In genomic region chr14:104094709-104095425, GRCh38 we compare ENCODE assay signal across 8 cellular contexts. TPM values are rescaled to one million over a fixed set of nuclear protein-coding genes. Genes with fewer than 3 reads are reported as not detected.
DNase-seq lines count a peak whose midpoint lies in the region; ATAC-seq and TF ChIP-seq lines count a peak whose summit lies in the region.

No MANE protein-coding gene starts in this region.

- H3K79me2 ChIP-seq in SK-N-SH (ENCODE audit: insufficient read depth) = no peaks in the 10 kb centered on the region

- peaks cover 5 to 6% (median 5%) of the 10 kb centered on the region in 3 donors for H3K4me1 Mint-ChIP-seq in CD8-positive, alpha-beta memory T cell

- TF ChIP-seq RAD21 in SK-N-SH (IDR thresholded peaks at IDR 0.05; ENCODE audit: low read length) = peak; percentile 69

- H3K9ac ChIP-seq in SK-N-SH = no peak overlapping the region

- H3K4me3 ChIP-seq in CD8-positive, alpha-beta memory T cell (ENCODE audit: low read length) = no peak overlapping the region
- H3K4me3 ChIP-seq in SK-N-SH (ENCODE audit: low read depth in 2 of 2, low read length in 1 of 2) = no peak overlapping the region; a peak in 1 of 4 replicates
- no peak overlapping the region for H3K4me3 ChIP-seq in heart right ventricle
- H3K4me3 ChIP-seq in gastrocnemius medialis = no peak overlapping the region

- ATAC-seq in activated naive CD4-positive, alpha-beta T cell treated with anti-CD3 and anti-CD28 coated beads, Interleukin-2, amount 50 U/mL, for 72 hours = peak; percentile 80 to 82
- ATAC-seq in heart right ventricle = peak; percentile 31 to 67 (median 60)
- no peak for ATAC-seq in gastrocnemius medialis
- no peak for ATAC-seq in HG03432 (IDR thresholded peaks at IDR 0.05; ENCODE audit: unreplicated experiment)

- no peak overlapping the region for H3K27ac Mint-ChIP-seq in CD8-positive, alpha-beta memory T cell
- no peak overlapping the region for H3K27ac Mint-ChIP-seq in activated naive CD4-positive, alpha-beta T cell treated with anti-CD3 and anti-CD28 coated beads, Interleukin-2, amount 50 U/mL, for 72 hours

- TF ChIP-seq CTCF in SK-N-SH (IDR thresholded peaks at IDR 0.05) (peak; percentile 82), heart right ventricle (IDR thresholded peaks at IDR 0.05) (peak; percentile 81 to 93 (median 89)), gastrocnemius medialis (IDR thresholded peaks at IDR 0.05 in 4 of 5, conservative IDR thresholded peaks at IDR 0.05 in 1 of 5) (peak; percentile 62 to 77 (median 77))

- no peaks in the 10 kb centered on the region for H3F3A ChIP-seq in SK-N-SH (replicated peaks; ENCODE audit: insufficient read depth)

- H3K9me2 ChIP-seq in SK-N-SH = no peaks in the 10 kb centered on the region

- H4K20me1 ChIP-seq in SK-N-SH (ENCODE audit: insufficient read depth) = no peaks in the 10 kb centered on the region

- in situ Hi-C loops in gastrocnemius medialis (cut with MboI; ENCODE audit: low sequenced_read_pairs in 4 of 4) = no loop called here

- H3K4me2 ChIP-seq in SK-N-SH = no peak overlapping the region

- peak; percentile 47 to 73 (median 61) for DNase-seq in CD8-positive, alpha-beta memory T cell
- DNase-seq in HUDEP-2 (lab: John Stamatoyannopoulos, UW; ENCODE audit: unreplicated experiment in 76 of 76) (peak in 59 of 76 experiments; percentile 5 to 79 (median 56)), SK-N-SH (peak; percentile 92), heart right ventricle (peak; percentile 47 to 63), gastrocnemius medialis (no peak), mesenteric fat pad (ENCODE audit: low spot score) (no peak)
- DNase-seq in activated naive CD4-positive, alpha-beta T cell treated with anti-CD3 and anti-CD28 coated beads, Interleukin-2, amount 50 U/mL, for 72 hours (ENCODE audit: low spot score in 2 of 2) = peak; percentile 66 to 89

- peaks cover 0 to 8% of the 10 kb centered on the region in 2 donors for H3K27me3 Mint-ChIP-seq in CD8-positive, alpha-beta memory T cell

- H2AFZ ChIP-seq in SK-N-SH (ENCODE audit: low read depth) = no peak overlapping the region

- WGBS in SK-N-SH (ENCODE audit: low lambda C conversion rate) = 27% methylated on average over 17 of the region's 35 CpGs
- 46 to 55% methylated on average over 35 of the region's 35 CpGs for WGBS in heart right ventricle, 2 donors

- no peaks in the 10 kb centered on the region for H3K36me3 ChIP-seq in CD8-positive, alpha-beta memory T cell (ENCODE audit: insufficient read depth, low read length)
- H3K36me3 ChIP-seq in SK-N-SH (replicated peaks in 1 of 2; ENCODE audit: control insufficient read depth in 1 of 2, insufficient read depth in 2 of 2, low read length in 1 of 2) (no peaks in the 10 kb centered on the region), heart right ventricle (no peaks in the 10 kb centered on the region), gastrocnemius medialis (no peaks in the 10 kb centered on the region)

- intact Hi-C loops in heart right ventricle (cut with DNase I) (loop anchor here in 5 of 10 donors (5.0 to 10.0 kb wide), 4 partner anchors 467 to 542 kb away; no protein-coding TSS in a partner anchor), gastrocnemius medialis (cut with DNase I; ENCODE audit: low total_unique reads) (no loop called here)

- no peak for TF ChIP-seq EP300 in SK-N-SH (IDR thresholded peaks at IDR 0.05; ENCODE audit: borderline replicate concordance in 1 of 2, low read depth in 1 of 2, low read length in 1 of 2)

- no peaks in the 10 kb centered on the region for H3K36me3 Mint-ChIP-seq in CD8-positive, alpha-beta memory T cell
- H3K36me3 Mint-ChIP-seq in activated naive CD4-positive, alpha-beta T cell treated with anti-CD3 and anti-CD28 coated beads, Interleukin-2, amount 50 U/mL, for 72 hours = no peaks in the 10 kb centered on the region

- H3K9me3 ChIP-seq in CD8-positive, alpha-beta memory T cell (ENCODE audit: low read length) = no peaks in the 10 kb centered on the region
- H3K9me3 ChIP-seq in SK-N-SH (no peaks in the 10 kb centered on the region), heart right ventricle (no peaks in the 10 kb centered on the region), gastrocnemius medialis (no peaks in the 10 kb centered on the region)

- no peak overlapping the region for H3K27ac ChIP-seq in CD8-positive, alpha-beta memory T cell (ENCODE audit: low read depth, low read length)
- no peak overlapping the region; a peak in 1 of 4 replicates for H3K27ac ChIP-seq in SK-N-SH (ENCODE audit: low read depth in 2 of 2, low read length in 1 of 2)
- H3K27ac ChIP-seq in heart right ventricle = no peak overlapping the region
- H3K27ac ChIP-seq in gastrocnemius medialis = no peak overlapping the region

- no peaks in the 10 kb centered on the region for H3K4me1 ChIP-seq in CD8-positive, alpha-beta memory T cell (ENCODE audit: insufficient read depth, low read length)
- H3K4me1 ChIP-seq in SK-N-SH (ENCODE audit: control insufficient read depth in 1 of 2, insufficient read depth in 2 of 2, low read depth in 1 of 2, low read length in 1 of 2) (peaks cover 0 to 13% of the 10 kb centered on the region in 2 experiments; a peak in 1 of 4 replicates), heart right ventricle (peaks cover 0 to 6% (median 0%) of the 10 kb centered on the region in 9 donors), gastrocnemius medialis (no peaks in the 10 kb centered on the region)

- POLR2A ChIA-PET in CD8-positive, alpha-beta memory T cell (lab: Charles Lee) = no interaction called here
- POLR2A ChIA-PET in SK-N-SH (lab: Yijun Ruan, JAX) = no interaction called here

- no peaks in the 10 kb centered on the region for H3K27me3 ChIP-seq in CD8-positive, alpha-beta memory T cell (ENCODE audit: insufficient read depth, low read length, poor library complexity, severe bottlenecking)
- H3K27me3 ChIP-seq in SK-N-SH (ENCODE audit: insufficient read depth) = no peaks in the 10 kb centered on the region
- H3K27me3 ChIP-seq in heart right ventricle = peaks cover 0 to 21% (median 10%) of the 10 kb centered on the region in 7 donors
- peaks cover 0 to 12% (median 7%) of the 10 kb centered on the region in 3 donors for H3K27me3 ChIP-seq in gastrocnemius medialis

- TF ChIP-seq POLR2A in gastrocnemius medialis (IDR thresholded peaks at IDR 0.05) = no peak

- no peak overlapping the region for H3K4me3 Mint-ChIP-seq in CD8-positive, alpha-beta memory T cell

- no peaks in the 10 kb centered on the region for H3K9me3 Mint-ChIP-seq in CD8-positive, alpha-beta memory T cell
- no peaks in the 10 kb centered on the region for H3K9me3 Mint-ChIP-seq in activated naive CD4-positive, alpha-beta T cell treated with anti-CD3 and anti-CD28 coated beads, Interleukin-2, amount 50 U/mL, for 72 hours

- CTCF ChIA-PET in CD8-positive, alpha-beta memory T cell (lab: Charles Lee) = interaction anchor here (1.4 kb wide), 1 partner anchor 17 kb away, joined by 4 read pairs; no protein-coding TSS in a partner anchor
- CTCF ChIA-PET in SK-N-SH (lab: Yijun Ruan, JAX) = interaction anchor here (0.6 to 5.5 kb wide), 35 partner anchors 10 to 599 kb away, joined by 3 to 79 read pairs (median 4); no protein-coding TSS in a partner anchor

TF ChIP-seq in SK-N-SH, 30 proteins besides CTCF, POLR2A, EP300 and RAD21:
- TF ChIP-seq IRF3 (IDR thresholded peaks at IDR 0.05; ENCODE audit: low read depth, low read length) = no peak
- peak; percentile 72 for TF ChIP-seq SMC3 (IDR thresholded peaks at IDR 0.05; ENCODE audit: low read depth, low read length)
- TF ChIP-seq NRF1 (IDR thresholded peaks at IDR 0.05; ENCODE audit: low read depth, low read length) = no peak

RNA-seq across cellular contexts. Expression of gene ASPG, which starts 9.4 kb away (rescaled TPM):
- not detected for total RNA-seq in CD8-positive, alpha-beta memory T cell
- polyA plus RNA-seq in CD8-positive, alpha-beta memory T cell = not detected
- polyA plus RNA-seq in SK-N-SH (2012; rRNA removed) = not detected in 2 replicates
- polyA plus RNA-seq in SK-N-SH (2012; cell fraction: cytosol; rRNA removed) = not detected in 2 replicates
- 0.01 TPM in 1 of 2 replicates, not detected in the other for polyA plus RNA-seq in SK-N-SH (2012; cell fraction: nucleus; rRNA removed)
- not detected for total RNA-seq in activated naive CD4-positive, alpha-beta T cell treated with anti-CD3 and anti-CD28 coated beads, Interleukin-2, amount 50 U/mL, for 72 hours
- 10 to 100 TPM in 8 of 10 donors, 1 to 10 TPM in 2; 6.0 to 32.0 (median 16.3) TPM for total RNA-seq in heart right ventricle
- 10 to 100 TPM in 1 of 2 donors, 1 to 10 TPM in 1; 2.8 to 13.8 TPM for polyA plus RNA-seq in heart right ventricle
- under 1 TPM in 1 of 4 donors, not detected in 3; 0.20 TPM for total RNA-seq in gastrocnemius medialis
- 1.1 TPM for total RNA-seq in mesenteric fat pad

RNA-seq across cellular contexts. Expression of gene KIF26A, which starts 43.5 kb away (rescaled TPM):
- total RNA-seq in CD8-positive, alpha-beta memory T cell = under 1 TPM; 0.15 to 0.20 TPM
- not detected for polyA plus RNA-seq in CD8-positive, alpha-beta memory T cell
- 1.4 and 1.7 TPM in 2 replicates for polyA plus RNA-seq in SK-N-SH (2012; rRNA removed)
- polyA plus RNA-seq in SK-N-SH (2012; cell fraction: cytosol; rRNA removed) = 0.79 and 1.5 TPM in 2 replicates
- polyA plus RNA-seq in SK-N-SH (2012; cell fraction: nucleus; rRNA removed) = 2.1 and 4.0 TPM in 2 replicates
- under 1 TPM in 1 of 2 donors, not detected in 1; 0.43 TPM for total RNA-seq in activated naive CD4-positive, alpha-beta T cell treated with anti-CD3 and anti-CD28 coated beads, Interleukin-2, amount 50 U/mL, for 72 hours
- 10 to 100 TPM in 1 of 10 donors, 1 to 10 TPM in 9; 5.7 to 12.2 (median 6.7) TPM for total RNA-seq in heart right ventricle
- 1 to 10 TPM; 4.1 to 5.9 TPM for polyA plus RNA-seq in heart right ventricle
- total RNA-seq in gastrocnemius medialis = 1 to 10 TPM in 3 of 4 donors, under 1 TPM in 1; 0.59 to 3.3 (median 1.5) TPM
- total RNA-seq in mesenteric fat pad = 3.2 TPM

Comparison
In these comparisons a context has a peak if more than half of its experiments do, and no peak if none do; other contexts are left out.
1. DNase-seq: peak in CD8-positive, alpha-beta memory T cell (5 of 5), HUDEP-2 (59 of 76), SK-N-SH (single experiment), activated naive CD4-positive, alpha-beta T cell treated with anti-CD3 and anti-CD28 coated beads, Interleukin-2, amount 50 U/mL, for 72 hours (2 of 2) and heart right ventricle (2 of 2); none in gastrocnemius medialis (0 of 2) and mesenteric fat pad (single experiment).
2. ATAC-seq: peak in activated naive CD4-positive, alpha-beta T cell treated with anti-CD3 and anti-CD28 coated beads, Interleukin-2, amount 50 U/mL, for 72 hours (2 of 2) and heart right ventricle (8 of 8); none in gastrocnemius medialis (0 of 2) and HG03432 (single experiment).
3. Peak in every context shown above with its lines, with median percentiles within 50 percentile points of each other: CTCF ChIP-seq.